8 cellular contexts compared by ENCODE assay signal in genomic region chr12:49368240-49368600, GRCh38. TPM values are rescaled to one million over a fixed set of nuclear protein-coding genes. Genes with fewer than 3 reads are reported as not detected.
A peak's percentile ranks its signal among the peaks of the same experiment; 100 is the strongest.
DNase-seq lines count a peak whose midpoint lies in the region; ATAC-seq, FAIRE-seq and TF ChIP-seq lines count a peak whose summit lies in the region.

No MANE protein-coding gene starts in this region.

- H3K4me3 ChIP-seq in kidney (ENCODE audit: low read length in 2 of 2): peak overlapping the region; percentile 87 to 89
- H3K4me3 ChIP-seq in transverse colon: peak overlapping the region in 3 of 4 donors; percentile 82 to 96 (median 92)

- no peak for TF ChIP-seq EP300 in transverse colon (IDR thresholded peaks at IDR 0.05; ENCODE audit: low read depth)

- CTCF ChIA-PET in activated naive CD4-positive, alpha-beta T cell treated with anti-CD3 and anti-CD28 coated beads for 36 hours (lab: Charles Lee): interaction anchor here (1.8 kb wide), 1 partner anchor 26 kb away, joined by 5 read pairs; no protein-coding TSS in a partner anchor

- peak overlapping the region; percentile 95 for H3K4me3 Mint-ChIP-seq in activated naive CD4-positive, alpha-beta T cell treated with anti-CD3 and anti-CD28 coated beads for 36 hours
- H3K4me3 Mint-ChIP-seq in activated naive CD8-positive, alpha-beta T cell treated with anti-CD3 and anti-CD28 coated beads, Interleukin-2, amount 10 ng/mL, durations not matched to agents 7 days and 5 days: peak overlapping the region; percentile 90

- POLR2A ChIA-PET in activated naive CD8-positive, alpha-beta T cell treated with anti-CD3 and anti-CD28 coated beads, Interleukin-2, amount 10 ng/mL, durations not matched to agents 7 days and 5 days (lab: Charles Lee): interaction anchor here (2.1 kb wide), 1 partner anchor 146 kb away, joined by 13 read pairs; no protein-coding TSS in a partner anchor

- peaks cover 23% of the 10 kb centered on the region for H3K4me1 Mint-ChIP-seq in activated naive CD4-positive, alpha-beta T cell treated with anti-CD3 and anti-CD28 coated beads for 36 hours (ENCODE audit: low read depth)
- H3K4me1 Mint-ChIP-seq in activated naive CD8-positive, alpha-beta T cell treated with anti-CD3 and anti-CD28 coated beads, Interleukin-2, amount 10 ng/mL, durations not matched to agents 7 days and 5 days: peaks cover 28% of the 10 kb centered on the region

- H3K9me3 ChIP-seq in kidney (ENCODE audit: control insufficient read depth in 1 of 2, low read length in 2 of 2) (no peaks in the 10 kb centered on the region), transverse colon (no peaks in the 10 kb centered on the region)

- no peak for DNase-seq in activated naive CD4-positive, alpha-beta T cell treated with anti-CD3 and anti-CD28 coated beads for 36 hours
- no peak for DNase-seq in activated naive CD4-positive, alpha-beta T cell treated with Interleukin-2 at 50 U/mL for 16 hours
- no peak for DNase-seq in activated naive CD8-positive, alpha-beta T cell treated with anti-CD3 and anti-CD28 coated beads, Interleukin-2, amount 10 ng/mL, durations not matched to agents 7 days and 5 days
- DNase-seq in kidney (no peak), transverse colon (no peak), hepatic stellate cell (ENCODE audit: low spot score) (no peak)
- no peak for DNase-seq in stimulated activated CD4-positive, alpha-beta T cell treated with anti-CD3 and anti-CD28 coated beads, Interleukin-4, amount 100 ng/mL, for 24 hours

- 16 to 32% methylated on average over 3 of the region's 3 CpGs for WGBS in transverse colon (ENCODE audit: low coverage in 1 of 2), 2 donors

- no peak for TF ChIP-seq POLR2A in transverse colon (IDR thresholded peaks at IDR 0.05)

- no peak overlapping the region for H3K27ac Mint-ChIP-seq in activated naive CD4-positive, alpha-beta T cell treated with anti-CD3 and anti-CD28 coated beads for 36 hours
- H3K27ac Mint-ChIP-seq in activated naive CD8-positive, alpha-beta T cell treated with anti-CD3 and anti-CD28 coated beads, Interleukin-2, amount 10 ng/mL, durations not matched to agents 7 days and 5 days: peak overlapping the region; percentile 97

- in situ Hi-C loops in transverse colon (cut with MboI; ENCODE audit: low pct_ligation_motif_present in 1 of 4, low pct_unique_long_range_greater_than_20kb in 1 of 4, low sequenced_read_pairs in 3 of 4): no loop called here

- H3K9ac ChIP-seq in kidney (ENCODE audit: low read length in 2 of 2): peak overlapping the region; percentile 75 to 80

- H3K36me3 ChIP-seq in kidney (ENCODE audit: control insufficient read depth in 1 of 2, insufficient read depth in 2 of 2, low read length in 2 of 2) (no peaks in the 10 kb centered on the region), transverse colon (no peaks in the 10 kb centered on the region)

- H3K27ac ChIP-seq in kidney (ENCODE audit: low read depth in 2 of 2, low read length in 2 of 2) (peak overlapping the region in 1 of 2 donors; percentile 78), transverse colon (peak overlapping the region; percentile 94 to 99 (median 98))

- ATAC-seq in activated naive CD8-positive, alpha-beta T cell treated with anti-CD3 and anti-CD28 coated beads, Interleukin-2, amount 10 ng/mL, durations not matched to agents 7 days and 5 days (ENCODE audit: low read depth): no peak
- no peak for ATAC-seq in HG02840 (IDR thresholded peaks at IDR 0.05; ENCODE audit: low FRiP score, unreplicated experiment)

- no peak for TF ChIP-seq CTCF in kidney (IDR thresholded peaks at IDR 0.05; ENCODE audit: borderline replicate concordance, extremely low read depth, insufficient read depth)
- no peak for TF ChIP-seq CTCF in transverse colon (IDR thresholded peaks at IDR 0.05)

- peaks cover 0 to 2% of the 10 kb centered on the region in 2 donors for H3K4me1 ChIP-seq in kidney (ENCODE audit: control insufficient read depth in 1 of 2, insufficient read depth in 1 of 2, low read depth in 1 of 2, low read length in 2 of 2)
- H3K4me1 ChIP-seq in transverse colon: peaks cover 9 to 28% (median 23%) of the 10 kb centered on the region in 4 donors

- H3K27me3 Mint-ChIP-seq in activated naive CD4-positive, alpha-beta T cell treated with anti-CD3 and anti-CD28 coated beads for 36 hours (ENCODE audit: low read depth): no peaks in the 10 kb centered on the region
- H3K27me3 Mint-ChIP-seq in activated naive CD8-positive, alpha-beta T cell treated with anti-CD3 and anti-CD28 coated beads, Interleukin-2, amount 10 ng/mL, durations not matched to agents 7 days and 5 days: peaks cover 2% of the 10 kb centered on the region

- intact Hi-C loops in activated naive CD4-positive, alpha-beta T cell treated with anti-CD3 and anti-CD28 coated beads for 36 hours (cut with micrococcal nuclease): loop anchor here (5.0 kb wide), 3 partner anchors 84 to 459 kb away; partner anchors contain the start of gene NCKAP5L
- intact Hi-C loops in kidney (cut with DNase I) (no loop called here), transverse colon (cut with DNase I; ENCODE audit: low total_unique reads) (no loop called here)

- FAIRE-seq in kidney (lab: Jason Lieb, UNC): no peak

- H3K9me3 Mint-ChIP-seq in activated naive CD4-positive, alpha-beta T cell treated with anti-CD3 and anti-CD28 coated beads for 36 hours: no peaks in the 10 kb centered on the region
- H3K9me3 Mint-ChIP-seq in activated naive CD8-positive, alpha-beta T cell treated with anti-CD3 and anti-CD28 coated beads, Interleukin-2, amount 10 ng/mL, durations not matched to agents 7 days and 5 days: no peaks in the 10 kb centered on the region

- H3K36me3 Mint-ChIP-seq in activated naive CD4-positive, alpha-beta T cell treated with anti-CD3 and anti-CD28 coated beads for 36 hours (ENCODE audit: low read depth): peaks cover 2% of the 10 kb centered on the region
- peaks cover 9% of the 10 kb centered on the region for H3K36me3 Mint-ChIP-seq in activated naive CD8-positive, alpha-beta T cell treated with anti-CD3 and anti-CD28 coated beads, Interleukin-2, amount 10 ng/mL, durations not matched to agents 7 days and 5 days

- H3K27me3 ChIP-seq in transverse colon: no peaks in the 10 kb centered on the region

RNA-seq across cellular contexts. Expression of gene SPATS2, which starts 1.0 kb away (rescaled TPM):
- total RNA-seq in activated naive CD4-positive, alpha-beta T cell treated with anti-CD3 and anti-CD28 coated beads for 36 hours: 1 to 10 TPM; 8.7 to 9.6 TPM
- total RNA-seq in activated naive CD8-positive, alpha-beta T cell treated with anti-CD3 and anti-CD28 coated beads, Interleukin-2, amount 10 ng/mL, durations not matched to agents 7 days and 5 days: 10 to 100 TPM; 12.1 to 13.3 TPM
- 23.7 TPM for total RNA-seq in kidney
- polyA plus RNA-seq in kidney (ENCODE audit: insufficient read depth, low read depth, low replicate concordance): 10.0 TPM
- total RNA-seq in transverse colon: 10 to 100 TPM; 10.5 to 39.3 (median 21.0) TPM

RNA-seq across cellular contexts. Expression of gene DNAJC22, which starts 21.5 kb away (rescaled TPM):
- total RNA-seq in activated naive CD4-positive, alpha-beta T cell treated with anti-CD3 and anti-CD28 coated beads for 36 hours: not detected
- total RNA-seq in activated naive CD8-positive, alpha-beta T cell treated with anti-CD3 and anti-CD28 coated beads, Interleukin-2, amount 10 ng/mL, durations not matched to agents 7 days and 5 days: under 1 TPM; 0.11 to 0.31 TPM
- total RNA-seq in kidney (16.2 TPM), transverse colon (10 to 100 TPM; 25.4 to 43.8 (median 39.2) TPM)
- 15.1 TPM for polyA plus RNA-seq in kidney (ENCODE audit: insufficient read depth, low read depth, low replicate concordance)

RNA-seq across cellular contexts. Expression of gene C1QL4, which starts 31.2 kb away (rescaled TPM):
- not detected for total RNA-seq in activated naive CD4-positive, alpha-beta T cell treated with anti-CD3 and anti-CD28 coated beads for 36 hours
- not detected for total RNA-seq in activated naive CD8-positive, alpha-beta T cell treated with anti-CD3 and anti-CD28 coated beads, Interleukin-2, amount 10 ng/mL, durations not matched to agents 7 days and 5 days
- total RNA-seq in kidney (1.0 TPM), transverse colon (not detected)
- polyA plus RNA-seq in kidney (ENCODE audit: insufficient read depth, low read depth, low replicate concordance): not detected

RNA-seq across cellular contexts. Expression of gene TROAP, which starts 45.2 kb away (rescaled TPM):
- total RNA-seq in activated naive CD4-positive, alpha-beta T cell treated with anti-CD3 and anti-CD28 coated beads for 36 hours: 10 to 100 TPM; 67.4 to 68.8 TPM
- 10 to 100 TPM; 73.8 to 80.4 TPM for total RNA-seq in activated naive CD8-positive, alpha-beta T cell treated with anti-CD3 and anti-CD28 coated beads, Interleukin-2, amount 10 ng/mL, durations not matched to agents 7 days and 5 days
- total RNA-seq in kidney: 1.0 TPM
- 1.5 TPM for polyA plus RNA-seq in kidney (ENCODE audit: insufficient read depth, low read depth, low replicate concordance)
- total RNA-seq in transverse colon: 100 to 1,000 TPM in 1 of 4 donors, 1 to 10 TPM in 3; 1.1 to 100 (median 2.7) TPM

Comparison
In these comparisons a context has a peak if more than half of its experiments do, and no peak if none do; other contexts are left out.
1. RNA of gene DNAJC22, which starts 21.5 kb away (total RNA-seq): 25.4 to 43.8 TPM in transverse colon and 16.2 TPM in kidney (single experiment); 0.11 to 0.31 TPM in activated naive CD8-positive, alpha-beta T cell treated with anti-CD3 and anti-CD28 coated beads, Interleukin-2, amount 10 ng/mL, durations not matched to agents 7 days and 5 days and not detected in activated naive CD4-positive, alpha-beta T cell treated with anti-CD3 and anti-CD28 coated beads for 36 hours; every median in the first group is over 10 times any median in the second.